In the genomic region with DNA sequence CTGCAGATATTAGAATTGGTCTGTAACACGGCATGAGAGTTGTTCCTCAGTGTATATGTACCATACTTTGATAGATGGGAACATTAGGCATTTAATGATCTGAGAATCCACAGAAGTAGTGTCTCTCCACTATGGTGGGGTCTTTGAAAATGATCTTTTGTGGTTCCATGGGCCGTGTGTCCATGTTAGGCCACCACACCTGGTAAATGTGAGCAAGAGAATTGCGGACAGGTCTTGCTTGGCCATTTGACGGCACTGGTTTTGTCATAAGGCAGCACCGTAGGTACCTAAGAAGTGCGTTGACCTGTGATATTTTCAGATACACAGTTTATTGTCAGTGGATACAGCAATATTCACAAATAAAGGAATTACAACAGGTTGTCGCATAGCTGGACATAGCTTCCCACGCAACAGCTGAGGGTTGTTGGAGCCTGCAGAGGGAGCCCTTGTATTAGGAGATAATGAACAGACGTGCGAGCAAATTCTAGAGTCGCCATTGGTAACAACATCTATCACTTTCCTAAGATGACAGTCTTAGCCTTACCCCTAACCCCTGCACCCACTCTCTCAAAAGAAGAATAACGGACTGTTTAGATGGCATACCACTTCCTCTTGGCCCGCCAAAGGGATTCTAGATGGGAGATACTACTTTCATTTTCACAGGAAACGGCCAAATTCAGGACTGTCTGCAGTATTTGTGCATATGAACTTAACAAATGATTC, we compare ENCODE assay signal across 8 cellular contexts.
A peak's percentile ranks its signal among the peaks of the same experiment; 100 is the strongest.
DNase-seq lines count a peak whose midpoint lies in the region; ATAC-seq and TF ChIP-seq lines count a peak whose summit lies in the region.

No MANE protein-coding gene starts in this region.

- DNase-seq in CD8-positive, alpha-beta T cell: peak; percentile 8 to 58 (median 25)
- peak; percentile 78 for DNase-seq in NCI-H510A treated with DMSO at 0.1 percent for 48 hours (lab: John Stamatoyannopoulos, UW)
- DNase-seq in activated CD8-positive, alpha-beta T cell treated with anti-CD3 and anti-CD28 coated beads for 36 hours: peak; percentile 62
- peak; percentile 42 for DNase-seq in epidermal melanocyte (ENCODE audit: insufficient read length, low spot score)
- DNase-seq in mucosa of gallbladder (ENCODE audit: low spot score): peak; percentile 56
- peak; percentile 48 for DNase-seq in stimulated activated naive CD8-positive, alpha-beta T cell treated with anti-CD3 and anti-CD28 coated beads, Interleukin-15, Interleukin-2, amounts not matched to agents 100 U/mL and 50 U/mL, for 24 hours

- intact Hi-C loops in CD8-positive, alpha-beta T cell (cut with DNase I, micrococcal nuclease): loop anchor here (1.0 to 10.0 kb wide), 5 partner anchors 116 to 792 kb away; no protein-coding TSS in a partner anchor
- intact Hi-C loops in activated CD8-positive, alpha-beta T cell treated with anti-CD3 and anti-CD28 coated beads for 36 hours (cut with micrococcal nuclease): loop anchor here (10.0 kb wide), 2 partner anchors 110 to 790 kb away; partner anchors contain the start of gene COL28A1

- H3K27ac Mint-ChIP-seq in CD8-positive, alpha-beta T cell: peak overlapping the region; percentile 71
- H3K27ac Mint-ChIP-seq in activated CD8-positive, alpha-beta T cell treated with anti-CD3 and anti-CD28 coated beads for 36 hours: peak overlapping the region; percentile 55

- no peaks in the 10 kb centered on the region for H3K27me3 ChIP-seq in CD8-positive, alpha-beta T cell (ENCODE audit: insufficient read depth, low read length)

- no peaks in the 10 kb centered on the region for H3K4me1 ChIP-seq in CD8-positive, alpha-beta T cell (ENCODE audit: insufficient read depth, low read length)

- POLR2A ChIA-PET in CD8-positive, alpha-beta T cell (lab: Charles Lee): no interaction called here
- POLR2A ChIA-PET in activated CD8-positive, alpha-beta T cell treated with anti-CD3 and anti-CD28 coated beads for 36 hours (lab: Charles Lee): interaction anchor here (1.3 kb wide), 1 partner anchor 8 kb away, joined by 3 read pairs; no protein-coding TSS in a partner anchor

- H3K4me3 Mint-ChIP-seq in CD8-positive, alpha-beta T cell: peak overlapping the region; percentile 85
- peak overlapping the region; percentile 68 for H3K4me3 Mint-ChIP-seq in activated CD8-positive, alpha-beta T cell treated with anti-CD3 and anti-CD28 coated beads for 36 hours

- H3K27ac ChIP-seq in CD8-positive, alpha-beta T cell (ENCODE audit: low read depth, low read length): no peak overlapping the region

- no peak for ATAC-seq in CD8-positive, alpha-beta T cell
- ATAC-seq in GM19438 (IDR thresholded peaks at IDR 0.05; ENCODE audit: low read depth, unreplicated experiment) (peak; percentile 78), HG03521 (IDR thresholded peaks at IDR 0.05; ENCODE audit: unreplicated experiment) (peak; percentile 78)
- ATAC-seq in activated CD8-positive, alpha-beta T cell treated with anti-CD3 and anti-CD28 coated beads for 36 hours: peak; percentile 85
- peak; percentile 80 for ATAC-seq in stimulated activated naive CD8-positive, alpha-beta T cell treated with anti-CD3 and anti-CD28 coated beads, Interleukin-15, Interleukin-2, amounts not matched to agents 100 U/mL and 50 U/mL, for 24 hours

- no peaks in the 10 kb centered on the region for H3K36me3 ChIP-seq in CD8-positive, alpha-beta T cell (ENCODE audit: insufficient read depth, low read length)

- no peaks in the 10 kb centered on the region for H3K9me3 Mint-ChIP-seq in CD8-positive, alpha-beta T cell
- H3K9me3 Mint-ChIP-seq in activated CD8-positive, alpha-beta T cell treated with anti-CD3 and anti-CD28 coated beads for 36 hours: no peaks in the 10 kb centered on the region

- H3K27me3 Mint-ChIP-seq in CD8-positive, alpha-beta T cell (ENCODE audit: low read depth): no peaks in the 10 kb centered on the region
- H3K27me3 Mint-ChIP-seq in activated CD8-positive, alpha-beta T cell treated with anti-CD3 and anti-CD28 coated beads for 36 hours: no peaks in the 10 kb centered on the region

- CTCF ChIA-PET in CD8-positive, alpha-beta T cell (lab: Charles Lee): interaction anchor here (0.6 to 1.6 kb wide), 5 partner anchors 9 to 330 kb away, joined by 3 to 6 read pairs (median 4); no protein-coding TSS in a partner anchor
- CTCF ChIA-PET in activated CD8-positive, alpha-beta T cell treated with anti-CD3 and anti-CD28 coated beads for 36 hours (lab: Charles Lee): interaction anchor here (0.6 to 4.0 kb wide), 10 partner anchors 12 to 331 kb away, joined by 3 to 16 read pairs (median 4); no protein-coding TSS in a partner anchor

- H3K36me3 Mint-ChIP-seq in CD8-positive, alpha-beta T cell: no peaks in the 10 kb centered on the region
- H3K36me3 Mint-ChIP-seq in activated CD8-positive, alpha-beta T cell treated with anti-CD3 and anti-CD28 coated beads for 36 hours (ENCODE audit: low read depth): no peaks in the 10 kb centered on the region

- peak overlapping the region; percentile 71 for H3K4me3 ChIP-seq in CD8-positive, alpha-beta T cell (ENCODE audit: low read depth, low read length)

- H3K4me1 Mint-ChIP-seq in CD8-positive, alpha-beta T cell (ENCODE audit: low read depth): peaks cover 8% of the 10 kb centered on the region
- H3K4me1 Mint-ChIP-seq in activated CD8-positive, alpha-beta T cell treated with anti-CD3 and anti-CD28 coated beads for 36 hours (ENCODE audit: low read depth): peaks cover 10% of the 10 kb centered on the region

- peak; percentile 40 for TF ChIP-seq CTCF in CD8-positive, alpha-beta T cell (IDR thresholded peaks at IDR 0.05)
- peak; percentile 50 for TF ChIP-seq CTCF in activated CD8-positive, alpha-beta T cell treated with anti-CD3 and anti-CD28 coated beads for 36 hours (IDR thresholded peaks at IDR 0.05)

- H3K9me3 ChIP-seq in CD8-positive, alpha-beta T cell (ENCODE audit: low read length): no peaks in the 10 kb centered on the region

Comparison
In these comparisons a context has a peak if more than half of its experiments do, and no peak if none do; other contexts are left out.
1. DNase-seq: peak in every context shown above with its lines; median percentile 78 in NCI-H510A treated with DMSO at 0.1 percent for 48 hours; 62 in activated CD8-positive, alpha-beta T cell treated with anti-CD3 and anti-CD28 coated beads for 36 hours; 56 in mucosa of gallbladder; 48 in stimulated activated naive CD8-positive, alpha-beta T cell treated with anti-CD3 and anti-CD28 coated beads, Interleukin-15, Interleukin-2, amounts not matched to agents 100 U/mL and 50 U/mL, for 24 hours; 42 in epidermal melanocyte; 25 in CD8-positive, alpha-beta T cell.